In the genomic region with DNA sequence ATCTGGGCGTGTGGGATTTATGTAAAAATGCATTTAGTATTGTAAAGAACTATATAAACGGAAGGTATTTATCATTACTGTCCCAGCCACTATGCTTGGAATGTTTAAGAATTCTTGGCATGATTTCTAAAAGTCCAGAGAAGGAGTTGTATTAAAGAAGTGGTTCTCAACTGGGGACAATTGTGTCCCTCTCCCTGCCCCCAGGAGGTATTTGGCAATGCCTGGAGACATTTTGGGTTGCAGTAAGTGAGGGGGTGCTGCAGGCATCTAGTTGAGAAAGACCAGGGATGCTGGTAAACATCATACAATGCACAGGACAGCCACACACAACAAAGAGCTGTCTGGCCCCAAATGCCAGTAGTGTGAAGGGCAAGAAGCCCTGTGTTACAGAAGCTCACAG, we compare ENCODE assay signal across 14 cellular contexts. TPM values are rescaled to one million over a fixed set of nuclear protein-coding genes. Genes with fewer than 3 reads are reported as not detected.
DNase-seq lines count a peak whose midpoint lies in the region; ATAC-seq and TF ChIP-seq lines count a peak whose summit lies in the region.
"Had no signal": no experiment of that assay in that cellular context is flagged by ENCODE, and none has a peak within 500 bp of the region (broad histone marks: within the 10 kb centered on the region; RNA-seq: fewer than 3 reads in every experiment).

No MANE protein-coding gene starts in this region.

- H3K4me3 Mint-ChIP-seq in CD4-positive, alpha-beta memory T cell: peak overlapping the region in 4 of 8 donors; percentile 10 to 59 (median 50)
- peak overlapping the region in 1 of 2 experiments; percentile 25; a peak in 3 of 5 replicates for H3K4me3 Mint-ChIP-seq in H9
- peak overlapping the region; percentile 21 for H3K4me3 Mint-ChIP-seq in central memory CD8-positive, alpha-beta T cell

- no CpG with 5 or more reads among the region's 2 CpGs for WGBS in H9 (ENCODE audit: extremely low coverage, insufficient read length, low lambda C conversion rate)
- WGBS in neuronal stem cell (ENCODE audit: extremely low coverage in 2 of 2, insufficient read length in 2 of 2, insufficient replicate concordance in 1 of 2), 2 donors: no CpG with 5 or more reads among the region's 2 CpGs
- 90% methylated on average over 2 of the region's 2 CpGs for WGBS in suprapubic skin

- H3K27ac ChIP-seq in CD4-positive, alpha-beta memory T cell (ENCODE audit: low read depth, low read length): no peak overlapping the region
- H3K27ac ChIP-seq in H9 (ENCODE audit: insufficient read length, low read depth, low read length) (peak overlapping the region; percentile 83), neuronal stem cell (replicated peaks; ENCODE audit: low read length) (no peak overlapping the region), suprapubic skin (no peak overlapping the region)

- no peak overlapping the region for H2BK15ac ChIP-seq in H9 (ENCODE audit: low read depth, low read length)
- H2BK15ac ChIP-seq in neuronal stem cell (ENCODE audit: low read length): no peak overlapping the region

- H3K4me3 ChIP-seq in CD4-positive, alpha-beta memory T cell (ENCODE audit: low read length in 2 of 2): no peak overlapping the region
- H3K4me3 ChIP-seq in neuronal stem cell (ENCODE audit: low read length in 2 of 2) (no peak overlapping the region), suprapubic skin (no peak overlapping the region)

- H4K91ac ChIP-seq in H9 (ENCODE audit: insufficient read length, low read depth, low read length) (no peak overlapping the region), neuronal stem cell (ENCODE audit: low read depth, low read length, poor library complexity) (no peak overlapping the region)

- H4K20me1 ChIP-seq in H9 (ENCODE audit: control insufficient read depth, insufficient read depth, insufficient read length): no peaks in the 10 kb centered on the region

- no peak for DNase-seq in CD4-positive, alpha-beta memory T cell
- DNase-seq in H9 (no peak), neuronal stem cell (ENCODE audit: low spot score) (no peak), NCI-H2227 treated with DMSO at 0.1 percent for 48 hours (lab: John Stamatoyannopoulos, UW) (no peak), suprapubic skin (ENCODE audit: low spot score in 2 of 2) (no peak), NCI-H2107 treated with DMSO at 0.1 percent for 48 hours (lab: John Stamatoyannopoulos, UW; ENCODE audit: unreplicated experiment) (no peak)
- DNase-seq in central memory CD8-positive, alpha-beta T cell (ENCODE audit: low spot score in 2 of 2): no peak
- DNase-seq: activated gamma-delta T cell treated with Interleukin-2 at 50 U/mL for 16 hours; C1 segment of cervical spinal cord; GOT3; NCI-H748 treated with DMSO at 0.1 percent for 48 hours; SHP77 treated with DMSO at 0.1 percent for 48 hours; stimulated activated CD4-positive, alpha-beta T cell treated with anti-CD3 and anti-CD28 coated beads, Interleukin-4, amount 100 ng/mL, for 1 hour had no signal

- H3K23me2 ChIP-seq in H9 (ENCODE audit: insufficient read length, low read depth, low read length, poor library complexity, severe bottlenecking): peaks cover 7% of the 10 kb centered on the region

- TF ChIP-seq POLR2A in suprapubic skin (IDR thresholded peaks at IDR 0.05): no peak

- POLR2A ChIA-PET in CD4-positive, alpha-beta memory T cell (lab: Charles Lee; ENCODE audit: partially characterized antibody): interaction anchor here (1.1 to 1.4 kb wide), 2 partner anchors 45 to 47 kb away, joined by 3 to 4 read pairs; no protein-coding TSS in a partner anchor

- H3K36me3 Mint-ChIP-seq in CD4-positive, alpha-beta memory T cell: peaks cover 12 to 26% of the 10 kb centered on the region in 2 donors
- H3K36me3 Mint-ChIP-seq in H9 (ENCODE audit: insufficient read depth in 1 of 3, low read depth in 3 of 3): peaks cover 14 to 17% (median 16%) of the 10 kb centered on the region in 3 experiments; a peak in 6 of 7 replicates
- peaks cover 18% of the 10 kb centered on the region for H3K36me3 Mint-ChIP-seq in central memory CD8-positive, alpha-beta T cell (ENCODE audit: insufficient read depth)

- TF ChIP-seq EP300 in suprapubic skin (IDR thresholded peaks at IDR 0.05): no peak

- H2BK120ac ChIP-seq in H9 (ENCODE audit: low read depth, low read length, poor library complexity, severe bottlenecking): no peak overlapping the region
- H2BK120ac ChIP-seq in neuronal stem cell (ENCODE audit: low read depth, low read length): no peak overlapping the region

- ATAC-seq in central memory CD8-positive, alpha-beta T cell (replicated peaks; ENCODE audit: extremely low read depth, poor library complexity, severe bottlenecking): no peak
- ATAC-seq in HG02981 (IDR thresholded peaks at IDR 0.05; ENCODE audit: unreplicated experiment): no peak

- no peaks in the 10 kb centered on the region for H3K27me3 ChIP-seq in CD4-positive, alpha-beta memory T cell (ENCODE audit: insufficient read depth, low read length)
- H3K27me3 ChIP-seq in H9 (ENCODE audit: insufficient read depth, low read length): no peaks in the 10 kb centered on the region
- no peaks in the 10 kb centered on the region for H3K27me3 ChIP-seq in neuronal stem cell (ENCODE audit: control insufficient read depth in 3 of 3, insufficient read depth in 3 of 3, low read depth in 1 of 3, low read length in 3 of 3)
- H3K27me3 ChIP-seq in suprapubic skin: no peaks in the 10 kb centered on the region

- no peak overlapping the region for H3T11ph ChIP-seq in H9 (ENCODE audit: low read length)

- H4K8ac ChIP-seq in H9 (replicated peaks; ENCODE audit: insufficient read length, low read depth, low read length) (no peak overlapping the region), neuronal stem cell (ENCODE audit: low read depth, low read length) (no peak overlapping the region)

- H3K4ac ChIP-seq in H9 (ENCODE audit: low read depth, low read length) (no peak overlapping the region), neuronal stem cell (ENCODE audit: low read length) (no peak overlapping the region)

- H2AFZ ChIP-seq in H9 (ENCODE audit: low read length) (no peak overlapping the region), neuronal stem cell (ENCODE audit: low read length) (no peak overlapping the region)

- H3K27me3 Mint-ChIP-seq in CD4-positive, alpha-beta memory T cell: no peaks in the 10 kb centered on the region
- H3K27me3 Mint-ChIP-seq in H9 (ENCODE audit: low read depth): no peaks in the 10 kb centered on the region
- no peaks in the 10 kb centered on the region for H3K27me3 Mint-ChIP-seq in central memory CD8-positive, alpha-beta T cell

- H3K79me2 ChIP-seq in H9 (ENCODE audit: insufficient read depth, low read length): peaks cover 88% of the 10 kb centered on the region

- peaks cover 24 to 36% (median 32%) of the 10 kb centered on the region in 4 donors for H3K4me1 Mint-ChIP-seq in CD4-positive, alpha-beta memory T cell
- H3K4me1 Mint-ChIP-seq in H9: peaks cover 28 to 32% of the 10 kb centered on the region in 2 experiments
- peaks cover 12% of the 10 kb centered on the region for H3K4me1 Mint-ChIP-seq in central memory CD8-positive, alpha-beta T cell

- H2BK5ac ChIP-seq in H9 (ENCODE audit: insufficient read length, low read length) (no peak overlapping the region), neuronal stem cell (ENCODE audit: low read length) (no peak overlapping the region)

- H2BK12ac ChIP-seq in H9 (ENCODE audit: insufficient read length, low read depth, low read length) (no peak overlapping the region), neuronal stem cell (ENCODE audit: low read length) (no peak overlapping the region)

- no peak overlapping the region for H3K9ac ChIP-seq in H9 (ENCODE audit: extremely low read depth, insufficient read length, low read length)
- H3K9ac ChIP-seq in neuronal stem cell (ENCODE audit: low read depth, low read length, poor library complexity): no peak overlapping the region

- CTCF ChIA-PET in CD4-positive, alpha-beta memory T cell (lab: Charles Lee; ENCODE audit: partially characterized antibody): interaction anchor here (1.1 kb wide), 1 partner anchor 41 kb away, joined by 3 read pairs; no protein-coding TSS in a partner anchor

- intact Hi-C loops in CD4-positive, alpha-beta memory T cell (cut with micrococcal nuclease): loop anchor here (2.0 kb wide), 1 partner anchor 19 kb away; no protein-coding TSS in a partner anchor

- H3K4me2 ChIP-seq in H9 (ENCODE audit: insufficient read depth, insufficient read length, low read length): peak overlapping the region; percentile 83
- no peak overlapping the region for H3K4me2 ChIP-seq in neuronal stem cell (ENCODE audit: insufficient read depth, low read length, poor library complexity, severe bottlenecking)

- H3K23ac ChIP-seq in H9 (ENCODE audit: insufficient read length, low read depth, low read length) (no peak overlapping the region), neuronal stem cell (ENCODE audit: low read depth, low read length, poor library complexity) (no peak overlapping the region)

- H3K9me3 ChIP-seq in CD4-positive, alpha-beta memory T cell (ENCODE audit: control insufficient read depth in 1 of 2, low read length in 2 of 2): no peaks in the 10 kb centered on the region
- H3K9me3 ChIP-seq in H9 (ENCODE audit: control insufficient read depth, low read depth, low read length) (no peaks in the 10 kb centered on the region), neuronal stem cell (replicated peaks in 1 of 2; ENCODE audit: control insufficient read depth in 2 of 2, insufficient read depth in 1 of 2, low read depth in 1 of 2, low read length in 2 of 2) (peaks cover 1 to 13% of the 10 kb centered on the region in 2 donors), suprapubic skin (no peaks in the 10 kb centered on the region)

- peak overlapping the region in 4 of 7 donors; percentile 17 to 43 (median 25) for H3K27ac Mint-ChIP-seq in CD4-positive, alpha-beta memory T cell
- H3K27ac Mint-ChIP-seq in H9: no peak overlapping the region; a peak in 4 of 7 replicates
- H3K27ac Mint-ChIP-seq in central memory CD8-positive, alpha-beta T cell (ENCODE audit: low read depth): no peak overlapping the region

- peaks cover 9% of the 10 kb centered on the region for H3K36me3 ChIP-seq in CD4-positive, alpha-beta memory T cell (ENCODE audit: insufficient read depth, low read length)
- H3K36me3 ChIP-seq in neuronal stem cell (replicated peaks in 1 of 2; ENCODE audit: control insufficient read depth in 2 of 2, insufficient read depth in 2 of 2, low read length in 2 of 2) (peaks cover 5 to 24% of the 10 kb centered on the region in 2 donors), suprapubic skin (no peaks in the 10 kb centered on the region)

- H2AK5ac ChIP-seq in H9 (ENCODE audit: insufficient read length, low read length) (no peak overlapping the region), neuronal stem cell (ENCODE audit: low read depth, low read length) (no peak overlapping the region)

- no peaks in the 10 kb centered on the region for H3K9me3 Mint-ChIP-seq in CD4-positive, alpha-beta memory T cell
- peaks cover 0 to 4% of the 10 kb centered on the region in 2 experiments; a peak in 1 of 5 replicates for H3K9me3 Mint-ChIP-seq in H9
- no peaks in the 10 kb centered on the region for H3K9me3 Mint-ChIP-seq in central memory CD8-positive, alpha-beta T cell

- H2BK20ac ChIP-seq in H9 (ENCODE audit: low read depth, low read length, poor library complexity, severe bottlenecking): no peak overlapping the region

- no peak overlapping the region for H4K5ac ChIP-seq in H9 (ENCODE audit: insufficient read length, low read depth, low read length)

- H3K4me1 ChIP-seq in CD4-positive, alpha-beta memory T cell (ENCODE audit: insufficient read depth, low read length): peaks cover 99% of the 10 kb centered on the region
- H3K4me1 ChIP-seq in H9 (ENCODE audit: insufficient read depth, low read length) (peaks cover 25% of the 10 kb centered on the region), neuronal stem cell (ENCODE audit: control insufficient read depth in 2 of 2, insufficient read depth in 1 of 2, low read depth in 1 of 2, low read length in 2 of 2) (peaks cover 3 to 26% of the 10 kb centered on the region in 2 donors), suprapubic skin (peaks cover 48% of the 10 kb centered on the region)

- H3K18ac ChIP-seq in H9 (ENCODE audit: insufficient read length, low read depth, low read length): no peak overlapping the region
- H3K18ac ChIP-seq in neuronal stem cell (ENCODE audit: low read length): peak overlapping the region; percentile 15

- H3K79me1 ChIP-seq in H9 (ENCODE audit: insufficient read depth, low read depth, low read length, poor library complexity, severe bottlenecking): peaks cover 3% of the 10 kb centered on the region
- H3K79me1 ChIP-seq in neuronal stem cell (ENCODE audit: low read depth, low read length): no peaks in the 10 kb centered on the region

- no peak overlapping the region for H3K14ac ChIP-seq in H9 (ENCODE audit: insufficient read depth, low read length)
- no peak overlapping the region for H3K14ac ChIP-seq in neuronal stem cell (ENCODE audit: low read length)

- H3K56ac ChIP-seq in H9 (ENCODE audit: insufficient read length, low read depth, low read length): no peak overlapping the region

- TF ChIP-seq CTCF in H9 (conservative IDR thresholded peaks at IDR 0.05) (no peak), suprapubic skin (IDR thresholded peaks at IDR 0.05) (no peak)

RNA-seq across cellular contexts. Expression of a gene that starts 7.2 kb away (rescaled TPM):
- total RNA-seq in CD4-positive, alpha-beta memory T cell: 100 to 1,000 TPM; 265 to 272 TPM
- 100 to 1,000 TPM; 230 to 307 TPM for polyA plus RNA-seq in CD4-positive, alpha-beta memory T cell
- 206 and 216 TPM in 2 replicates for total RNA-seq in H9 (2021)
- 73.9 TPM for polyA plus RNA-seq in neuronal stem cell (2013, experiment 1 of 2)
- 75.7 TPM for polyA plus RNA-seq in neuronal stem cell (2013, experiment 2 of 2)
- total RNA-seq in suprapubic skin: 100 to 1,000 TPM in 3 of 4 donors, 10 to 100 TPM in 1; 96.2 to 110 (median 102) TPM

Comparison
In these comparisons a context has a peak if more than half of its experiments do, and no peak if none do; other contexts are left out.
1. H3K27ac Mint-ChIP-seq: peak in CD4-positive, alpha-beta memory T cell (4 of 7); none in H9 (0 of 3) and central memory CD8-positive, alpha-beta T cell (single experiment).